Comparison of ENCODE assay signal across 28 cellular contexts in the genomic region with DNA sequence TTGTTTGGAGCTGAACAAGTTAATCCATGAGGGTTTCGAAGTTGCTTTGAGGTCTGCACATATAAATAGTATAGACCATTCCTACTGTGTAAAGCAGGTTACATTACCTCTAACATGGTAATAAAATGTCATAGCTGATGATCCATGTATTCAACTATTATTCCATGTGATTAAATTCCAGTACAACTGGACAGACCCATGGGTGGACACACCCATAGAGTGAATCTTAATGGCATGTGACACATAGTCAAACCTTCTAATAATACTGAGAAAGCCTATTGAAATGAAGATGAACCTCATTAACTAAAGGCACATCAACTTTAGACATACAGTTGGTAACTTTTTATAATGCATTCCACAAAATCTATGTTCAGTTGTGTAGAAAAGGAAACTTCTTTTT. TPM values are rescaled to one million over a fixed set of nuclear protein-coding genes. Genes with fewer than 3 reads are reported as not detected.
"Had no signal": no experiment of that assay in that cellular context is flagged by ENCODE, and none has a peak within 500 bp of the region (broad histone marks: within the 10 kb centered on the region; RNA-seq: fewer than 3 reads in every experiment).

No MANE protein-coding gene starts in this region.

- FAIRE-seq: K562, RCC 7860 had no signal

- H3K36me3 ChIP-seq: ascending aorta, cardiac muscle cell, WERI-Rb-1 had no signal

- H3K4me2 ChIP-seq: PC-9 had no signal

- DNase-seq: activated CD4-positive, alpha-beta T cell treated with anti-CD3 and anti-CD28 coated beads for 1 hour; activated CD4-positive, alpha-beta T cell treated with anti-CD3 and anti-CD28 coated beads, Interleukin-2, amount 10 ng/mL, durations not matched to agents 7 days and 5 days; activated CD4-positive, alpha-beta T cell treated with anti-CD3 and anti-CD28 coated beads, Interleukin-2, amount 50 U/mL, for 48 hours; activated CD4-positive, CD25-positive, alpha-beta regulatory T cell; activated CD8-positive, alpha-beta T cell treated with anti-CD3 and anti-CD28 coated beads, Interleukin-2, amount 10 ng/mL, durations not matched to agents 7 days and 5 days; activated gamma-delta T cell; activated naive CD4-positive, alpha-beta T cell treated with Interleukin-2 at 50 U/mL for 16 hours; activated naive CD8-positive, alpha-beta T cell treated with anti-CD3 and anti-CD28 coated beads, Interleukin-2, amount 10 ng/mL, durations not matched to agents 7 days and 5 days; activated T-cell treated with anti-CD3 and anti-CD28 coated beads, Interleukin-2, amount 50 U/mL, for 24 hours; amygdala; NCI-H1092 treated with DMSO at 0.1 percent for 48 hours; NCI-H1417; NCI-H146; NCI-H1930; NCI-H345; NCI-H524 treated with DMSO at 0.1 percent for 48 hours; PC-9; SIG-M5; T-helper 1 cell; T-helper 2 cell; T-helper 9 cell; WERI-Rb-1 had no signal

- H2AFZ ChIP-seq: PC-9 had no signal

- H3K9me3 ChIP-seq: ascending aorta had no signal

- H3K27ac ChIP-seq: ascending aorta, cardiac muscle cell, PC-9, RWPE1, WERI-Rb-1 had no signal

- H3K4me3 ChIP-seq: ascending aorta, cardiac muscle cell, K562, PC-9 had no signal

- H3K4me1 ChIP-seq: ascending aorta had no signal

- H3K27me3 ChIP-seq: ascending aorta, cardiac muscle cell had no signal

RNA-seq across cellular contexts. Expression of gene FHIP1A, which starts 28.5 kb away (rescaled TPM):
- total RNA-seq: activated CD4-positive, alpha-beta T cell treated with anti-CD3 and anti-CD28 coated beads, Interleukin-2, amount 10 ng/mL, durations not matched to agents 7 days and 5 days; activated CD8-positive, alpha-beta T cell treated with anti-CD3 and anti-CD28 coated beads, Interleukin-2, amount 10 ng/mL, durations not matched to agents 7 days and 5 days; activated T-helper 2 cell treated with anti-CD3 and anti-CD28 coated beads, Interferon-gamma antibody, Interleukin-2, Interleukin-4, amounts not matched to agents 10 μg/mL and 5 μg/mL and 100 μg/mL, durations not matched to agents 14 hours and 24 hours and 36 hours; ascending aorta had no signal
